1 cellular context compared by ENCODE assay signal in the genomic region with DNA sequence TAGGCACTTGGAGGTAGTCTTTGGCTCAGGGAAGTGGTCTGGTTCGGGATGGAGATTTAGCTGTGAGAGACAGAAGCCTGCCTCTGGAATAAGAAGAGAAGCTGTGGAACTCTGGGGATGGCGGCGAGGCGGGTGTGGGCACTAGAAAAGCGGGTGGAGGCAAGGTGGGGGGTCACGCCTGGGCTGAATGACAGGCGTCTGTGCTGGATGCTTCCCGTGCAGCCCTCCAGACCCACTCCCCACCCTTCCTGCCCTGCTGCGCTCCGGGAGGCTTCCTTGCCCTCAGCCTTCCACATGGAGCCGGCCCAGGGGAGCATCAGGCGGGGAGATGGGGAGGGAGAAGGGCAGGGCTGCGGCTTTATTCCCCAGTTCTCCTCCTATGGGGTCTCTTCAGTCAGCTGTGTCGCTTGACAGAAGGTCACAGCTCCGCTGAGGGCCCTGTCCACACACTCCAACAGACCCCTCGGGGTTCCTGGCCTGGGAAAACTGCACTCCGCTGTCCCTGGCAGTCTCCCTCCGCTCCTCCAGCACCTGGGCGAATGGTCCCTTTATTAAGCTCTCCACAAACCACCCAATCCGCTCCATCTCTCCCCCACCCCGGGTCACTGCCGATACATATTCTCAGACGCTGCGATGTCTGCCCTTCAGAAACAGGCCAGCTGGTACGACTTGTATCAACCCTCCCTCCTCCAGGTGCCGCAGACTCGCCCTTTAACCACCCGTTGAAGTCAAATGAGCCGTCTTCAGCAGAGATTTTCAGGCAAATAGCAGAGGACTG.
TF ChIP-seq lines count a peak whose summit lies in the region.

No MANE protein-coding gene starts in this region.

TF ChIP-seq in HEK293T, 16 proteins besides CTCF, POLR2A, EP300 and RAD21 (continued from another document):
- TF ChIP-seq, protein P1, sequence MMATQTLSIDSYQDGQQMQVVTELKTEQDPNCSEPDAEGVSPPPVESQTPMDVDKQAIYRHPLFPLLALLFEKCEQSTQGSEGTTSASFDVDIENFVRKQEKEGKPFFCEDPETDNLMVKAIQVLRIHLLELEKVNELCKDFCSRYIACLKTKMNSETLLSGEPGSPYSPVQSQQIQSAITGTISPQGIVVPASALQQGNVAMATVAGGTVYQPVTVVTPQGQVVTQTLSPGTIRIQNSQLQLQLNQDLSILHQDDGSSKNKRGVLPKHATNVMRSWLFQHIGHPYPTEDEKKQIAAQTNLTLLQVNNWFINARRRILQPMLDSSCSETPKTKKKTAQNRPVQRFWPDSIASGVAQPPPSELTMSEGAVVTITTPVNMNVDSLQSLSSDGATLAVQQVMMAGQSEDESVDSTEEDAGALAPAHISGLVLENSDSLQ (IDR thresholded peaks at IDR 0.05): no peak
- TF ChIP-seq BHLHE40 (IDR thresholded peaks at IDR 0.05; ENCODE audit: borderline replicate concordance): no peak
